2 cellular contexts compared by ENCODE assay signal in genomic region chr3:33167716-33168339, GRCh38.
TF ChIP-seq lines count a peak whose summit lies in the region.

No MANE protein-coding gene starts in this region.

TF ChIP-seq in SK-N-SH treated with all-trans-retinoic acid at 6 μM for 48 hours, 23 proteins besides CTCF, POLR2A, EP300 and RAD21:
- no peak for TF ChIP-seq PATZ1 (CRISPR knock-in tag; IDR thresholded peaks at IDR 0.05; ENCODE audit: borderline replicate concordance)
- TF ChIP-seq TOX (CRISPR knock-in tag; IDR thresholded peaks at IDR 0.05; ENCODE audit: borderline replicate concordance) = no peak
- TF ChIP-seq PPARA (CRISPR knock-in tag; IDR thresholded peaks at IDR 0.05; ENCODE audit: borderline replicate concordance) = no peak
- TF ChIP-seq TSHZ2 (CRISPR knock-in tag; IDR thresholded peaks at IDR 0.05) = no peak
- TF ChIP-seq CSDC2 (CRISPR knock-in tag; IDR thresholded peaks at IDR 0.05) = no peak

TF ChIP-seq in SK-N-SH, 30 proteins besides CTCF, POLR2A, EP300 and RAD21:
- TF ChIP-seq IRF3 (IDR thresholded peaks at IDR 0.05; ENCODE audit: low read depth, low read length) = no peak
- no peak for TF ChIP-seq USF2 (IDR thresholded peaks at IDR 0.05; ENCODE audit: borderline replicate concordance, low read depth, low read length)
- TF ChIP-seq RFX5 (IDR thresholded peaks at IDR 0.05; ENCODE audit: low read length) = no peak
- no peak for TF ChIP-seq MAX (IDR thresholded peaks at IDR 0.05; ENCODE audit: low read depth)
- TF ChIP-seq TAF1 (IDR thresholded peaks at IDR 0.05; ENCODE audit: borderline replicate concordance, low read depth, low read length) = no peak
- no peak for TF ChIP-seq ZBTB33 (IDR thresholded peaks at IDR 0.05; ENCODE audit: borderline replicate concordance, low read depth)
- no peak for TF ChIP-seq TEAD4 (IDR thresholded peaks at IDR 0.05; ENCODE audit: borderline replicate concordance, insufficient read depth)
- TF ChIP-seq FOSL2 (IDR thresholded peaks at IDR 0.05; ENCODE audit: borderline replicate concordance, low read depth) = no peak
- no peak for TF ChIP-seq GABPA (IDR thresholded peaks at IDR 0.05; ENCODE audit: low read depth)
- no peak for TF ChIP-seq NFIC (IDR thresholded peaks at IDR 0.05; ENCODE audit: borderline replicate concordance)
- no peak for TF ChIP-seq FOXM1 (IDR thresholded peaks at IDR 0.05; ENCODE audit: low read depth)
- no peak for TF ChIP-seq USF1 (IDR thresholded peaks at IDR 0.05; ENCODE audit: borderline replicate concordance, low read depth)
- TF ChIP-seq CHD2 (IDR thresholded peaks at IDR 0.05; ENCODE audit: low read length, partially characterized antibody) = no peak
- TF ChIP-seq MXI1 (IDR thresholded peaks at IDR 0.05; ENCODE audit: low read depth, low read length) = no peak
